ENCODE assay signal across 8 cellular contexts in the genomic region with DNA sequence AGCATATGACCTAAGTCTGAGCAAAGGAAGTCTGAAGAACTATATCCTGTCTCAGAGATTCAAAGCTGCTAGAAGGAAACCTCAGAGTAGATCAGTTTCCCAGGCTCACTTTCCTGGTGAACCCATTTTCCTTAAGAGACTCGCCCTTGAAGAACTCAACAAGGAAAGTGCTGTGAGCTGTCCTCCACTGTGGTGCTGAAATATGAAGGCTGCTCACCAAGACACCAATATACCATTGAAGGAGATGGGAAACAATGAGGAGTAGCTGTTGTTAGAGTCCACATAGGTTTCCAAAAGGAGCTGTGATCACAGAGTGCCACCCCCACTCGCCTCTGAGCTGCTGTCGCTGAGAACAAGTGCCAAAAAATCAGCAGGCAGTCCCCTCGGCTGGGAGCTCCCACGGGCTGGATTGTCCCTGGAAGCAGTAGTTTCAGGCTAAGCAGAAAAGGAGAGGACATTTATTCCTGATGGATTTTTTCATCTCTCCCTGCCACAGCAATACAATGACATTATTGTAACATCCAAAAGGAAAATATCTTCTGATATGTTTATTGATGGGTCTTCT.
DNase-seq lines count a peak whose midpoint lies in the region; ATAC-seq and TF ChIP-seq lines count a peak whose summit lies in the region.

No MANE protein-coding gene starts in this region.

- no TSS peak for BruUV-seq in Caco-2 (replicated peaks; lab: Mats Ljungman, UMichigan)

- no peak overlapping the region for H3K27ac Mint-ChIP-seq in Caco-2 (ENCODE audit: unreplicated experiment)
- H3K27ac Mint-ChIP-seq in immature natural killer cell = no peak overlapping the region

- peak; percentile 36 to 56 for DNase-seq in Caco-2
- DNase-seq in LoVo (ENCODE audit: low spot score) = peak; percentile 15
- peak; percentile 18 to 54 (median 35) for DNase-seq in adrenal gland
- DNase-seq in kidney epithelial cell (ENCODE audit: low read depth) = peak; percentile 14
- no peak for DNase-seq in immature natural killer cell
- no peak for DNase-seq in NOMO-1 treated with dmso at 0.1 percent for 144 hours (lab: John Stamatoyannopoulos, UW; ENCODE audit: unreplicated experiment)
- DNase-seq in CD1c-positive myeloid dendritic cell (ENCODE audit: extremely low spot score) = no peak

- ATAC-seq in GM21619 (IDR thresholded peaks at IDR 0.05; ENCODE audit: unreplicated experiment) = no peak

- H3K27ac ChIP-seq in adrenal gland = no peak overlapping the region

- H3K27me3 Mint-ChIP-seq in Caco-2 (ENCODE audit: insufficient read depth, unreplicated experiment) = peaks cover 5% of the 10 kb centered on the region
- peaks cover 0 to 2% (median 2%) of the 10 kb centered on the region in 3 donors for H3K27me3 Mint-ChIP-seq in immature natural killer cell (ENCODE audit: low read depth in 3 of 3)

- intact Hi-C loops in Caco-2 (cut with micrococcal nuclease; ENCODE audit: unreplicated experiment) (loop anchor here (2.0 kb wide), 1 partner anchor 1387 kb away; no protein-coding TSS in a partner anchor), adrenal gland (cut with DNase I) (no loop called here)

- H3K27me3 ChIP-seq in Caco-2 (replicated peaks; ENCODE audit: control insufficient read depth, insufficient read depth, low read length) (no peaks in the 10 kb centered on the region), adrenal gland (no peaks in the 10 kb centered on the region), kidney epithelial cell (ENCODE audit: control insufficient read depth, insufficient read depth, low read length) (no peaks in the 10 kb centered on the region)

- no peak for TF ChIP-seq CTCF in Caco-2 (IDR thresholded peaks at IDR 0.05; ENCODE audit: insufficient read depth in 1 of 2, low read depth in 1 of 2, low read length in 1 of 2, severe bottlenecking in 1 of 2, unreplicated experiment in 1 of 2)
- TF ChIP-seq CTCF in adrenal gland (IDR thresholded peaks at IDR 0.05) = no peak
- TF ChIP-seq CTCF in kidney epithelial cell (IDR thresholded peaks at IDR 0.05; ENCODE audit: insufficient read depth, low read length, poor library complexity, severe bottlenecking) = no peak

- no peaks in the 10 kb centered on the region for H3K9me3 Mint-ChIP-seq in Caco-2 (ENCODE audit: unreplicated experiment)
- no peaks in the 10 kb centered on the region for H3K9me3 Mint-ChIP-seq in immature natural killer cell

- H3K4me1 ChIP-seq in Caco-2 = no peaks in the 10 kb centered on the region
- H3K4me1 ChIP-seq in adrenal gland (replicated peaks in 1 of 2) = no peaks in the 10 kb centered on the region

- TF ChIP-seq POLR2A in adrenal gland (IDR thresholded peaks at IDR 0.05) = no peak

- H3K36me3 Mint-ChIP-seq in Caco-2 (ENCODE audit: insufficient read depth, unreplicated experiment) (no peaks in the 10 kb centered on the region), immature natural killer cell (no peaks in the 10 kb centered on the region)

- CTCF ChIA-PET in Caco-2 (lab: Charles Lee) = no interaction called here

- H3K4me3 ChIP-seq in Caco-2 (ENCODE audit: low read depth, low read length) (no peak overlapping the region), adrenal gland (no peak overlapping the region), kidney epithelial cell (ENCODE audit: low read depth, low read length) (no peak overlapping the region)

- H3K4me3 Mint-ChIP-seq in Caco-2 (ENCODE audit: unreplicated experiment) (no peak overlapping the region), immature natural killer cell (no peak overlapping the region)

- H3K4me1 Mint-ChIP-seq in Caco-2 (ENCODE audit: low read depth, unreplicated experiment) = no peaks in the 10 kb centered on the region
- no peaks in the 10 kb centered on the region for H3K4me1 Mint-ChIP-seq in immature natural killer cell

- 42 to 59% (median 48%) methylated on average over 4 to 5 of the region's 5 CpGs for WGBS in adrenal gland, 4 donors

- H3K9me3 ChIP-seq in Caco-2 (no peaks in the 10 kb centered on the region), adrenal gland (replicated peaks in 1 of 3) (no peaks in the 10 kb centered on the region)

- no peaks in the 10 kb centered on the region for H3K36me3 ChIP-seq in Caco-2 (ENCODE audit: control insufficient read depth, insufficient read depth, low read length)
- H3K36me3 ChIP-seq in adrenal gland (replicated peaks in 1 of 2) = no peaks in the 10 kb centered on the region
- no peaks in the 10 kb centered on the region for H3K36me3 ChIP-seq in kidney epithelial cell (ENCODE audit: control insufficient read depth, insufficient read depth, low read length)

- POLR2A ChIA-PET in Caco-2 (lab: Charles Lee) = no interaction called here

Comparison
In these comparisons a context has a peak if more than half of its experiments do, and no peak if none do; other contexts are left out.
1. DNase-seq: peak in Caco-2 (2 of 2), LoVo (single experiment), adrenal gland (7 of 7) and kidney epithelial cell (single experiment); none in immature natural killer cell (0 of 3), NOMO-1 treated with dmso at 0.1 percent for 144 hours (single experiment) and CD1c-positive myeloid dendritic cell (single experiment).